1 cellular context compared by ENCODE assay signal in genomic region chr2:132715986-132716385, GRCh38.
TF ChIP-seq lines count a peak whose summit lies in the region.

No MANE protein-coding gene starts in this region.

TF ChIP-seq in GM12878, 131 proteins besides CTCF, POLR2A, EP300 and RAD21 (continued from another document):
- TF ChIP-seq, protein P1, sequence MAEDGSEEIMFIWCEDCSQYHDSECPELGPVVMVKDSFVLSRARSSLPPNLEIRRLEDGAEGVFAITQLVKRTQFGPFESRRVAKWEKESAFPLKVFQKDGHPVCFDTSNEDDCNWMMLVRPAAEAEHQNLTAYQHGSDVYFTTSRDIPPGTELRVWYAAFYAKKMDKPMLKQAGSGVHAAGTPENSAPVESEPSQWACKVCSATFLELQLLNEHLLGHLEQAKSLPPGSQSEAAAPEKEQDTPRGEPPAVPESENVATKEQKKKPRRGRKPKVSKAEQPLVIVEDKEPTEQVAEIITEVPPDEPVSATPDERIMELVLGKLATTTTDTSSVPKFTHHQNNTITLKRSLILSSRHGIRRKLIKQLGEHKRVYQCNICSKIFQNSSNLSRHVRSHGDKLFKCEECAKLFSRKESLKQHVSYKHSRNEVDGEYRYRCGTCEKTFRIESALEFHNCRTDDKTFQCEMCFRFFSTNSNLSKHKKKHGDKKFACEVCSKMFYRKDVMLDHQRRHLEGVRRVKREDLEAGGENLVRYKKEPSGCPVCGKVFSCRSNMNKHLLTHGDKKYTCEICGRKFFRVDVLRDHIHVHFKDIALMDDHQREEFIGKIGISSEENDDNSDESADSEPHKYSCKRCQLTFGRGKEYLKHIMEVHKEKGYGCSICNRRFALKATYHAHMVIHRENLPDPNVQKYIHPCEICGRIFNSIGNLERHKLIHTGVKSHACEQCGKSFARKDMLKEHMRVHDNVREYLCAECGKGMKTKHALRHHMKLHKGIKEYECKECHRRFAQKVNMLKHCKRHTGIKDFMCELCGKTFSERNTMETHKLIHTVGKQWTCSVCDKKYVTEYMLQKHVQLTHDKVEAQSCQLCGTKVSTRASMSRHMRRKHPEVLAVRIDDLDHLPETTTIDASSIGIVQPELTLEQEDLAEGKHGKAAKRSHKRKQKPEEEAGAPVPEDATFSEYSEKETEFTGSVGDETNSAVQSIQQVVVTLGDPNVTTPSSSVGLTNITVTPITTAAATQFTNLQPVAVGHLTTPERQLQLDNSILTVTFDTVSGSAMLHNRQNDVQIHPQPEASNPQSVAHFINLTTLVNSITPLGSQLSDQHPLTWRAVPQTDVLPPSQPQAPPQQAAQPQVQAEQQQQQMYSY (CRISPR knock-in tag; IDR thresholded peaks at IDR 0.05): no peak
- no peak for TF ChIP-seq JUNB (IDR thresholded peaks at IDR 0.05)
TF ChIP-seq in GM12878: peak in this region for 0.
